ENCODE assay signal across 25 cellular contexts in genomic region chr9:109282302-109282701, GRCh38.
"Had no signal": no experiment of that assay in that cellular context is flagged by ENCODE, and none has a peak within 500 bp of the region (broad histone marks: within the 10 kb centered on the region; RNA-seq: fewer than 3 reads in every experiment).

No MANE protein-coding gene starts in this region.

- DNase-seq: colonic mucosa; cortex of kidney; effector CD8-positive, alpha-beta T cell; effector memory CD8-positive, alpha-beta T cell; endodermal cell; erythroblast; esophagus squamous epithelium; foreskin fibroblast; foreskin melanocyte; gastrocnemius medialis; glutamatergic neuron; head of caudate nucleus; heart right ventricle; hippocampal formation; left cardiac atrium; left lung; left ventricle myocardium superior; lower lobe of right lung; mesenchymal stem cell; mucosa of descending colon had no signal

- FAIRE-seq: endometrium, islet of Langerhans, keratinocyte had no signal

- H3K27ac ChIP-seq: colonic mucosa, epithelial cell of prostate, esophagus squamous epithelium, gastrocnemius medialis, heart right ventricle, left lung, lower lobe of right lung had no signal

- H3K9me3 ChIP-seq: colonic mucosa, esophagus squamous epithelium, gastrocnemius medialis, heart right ventricle, left lung, lower lobe of right lung, mucosa of descending colon had no signal

- ATAC-seq: effector memory CD8-positive, alpha-beta T cell; esophagus mucosa; gastrocnemius medialis; heart right ventricle; left cardiac atrium; left lung; left ventricle myocardium superior; lower lobe of right lung had no signal

- H3K27me3 ChIP-seq: colonic mucosa, gastrocnemius medialis, heart right ventricle, left lung had no signal

- H3K4me1 ChIP-seq: colonic mucosa, left lung, lower lobe of right lung had no signal

- H3K36me3 ChIP-seq: colonic mucosa, esophagus squamous epithelium, gastrocnemius medialis, heart right ventricle, left lung, lower lobe of right lung had no signal

- H3K4me3 ChIP-seq: colonic mucosa, esophagus squamous epithelium, gastrocnemius medialis, heart right ventricle, left lung, lower lobe of right lung, mucosa of descending colon had no signal
